Comparison of ENCODE assay signal across 8 cellular contexts in the genomic region with DNA sequence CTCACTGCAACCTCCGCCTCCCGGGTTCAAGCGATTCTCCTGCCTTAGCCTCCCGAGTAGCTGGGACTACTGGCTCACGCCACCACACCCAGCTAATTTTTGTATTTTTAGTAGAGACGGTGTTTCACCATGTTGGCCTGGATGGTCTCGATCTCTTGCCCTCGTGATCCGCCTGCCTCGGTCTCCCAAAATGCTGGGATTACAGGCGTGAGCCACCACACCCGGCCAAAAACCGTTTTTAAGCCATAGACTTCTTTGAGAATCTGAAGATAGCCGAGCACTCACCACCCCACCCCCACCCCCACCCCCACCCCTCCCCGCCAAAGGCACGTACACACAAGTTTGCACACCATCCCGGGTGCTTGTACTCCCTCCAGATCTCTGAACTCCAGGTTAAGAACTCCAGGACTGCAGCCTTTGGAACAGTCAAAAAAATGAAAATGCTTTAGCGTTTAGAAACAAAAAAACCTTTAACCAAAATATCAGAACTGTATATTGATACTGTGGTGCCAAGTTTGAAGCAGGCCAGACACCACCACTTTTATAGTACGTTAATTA. TPM values are rescaled to one million over a fixed set of nuclear protein-coding genes. Genes with fewer than 3 reads are reported as not detected.
DNase-seq lines count a peak whose midpoint lies in the region; ATAC-seq and TF ChIP-seq lines count a peak whose summit lies in the region.

No MANE protein-coding gene starts in this region.

- no peaks in the 10 kb centered on the region for H3K27me3 Mint-ChIP-seq in stimulated activated naive B cell treated with anti-CD40 and anti-IgM and Interleukin-4, amounts not matched to agents 10 μg/mL and 1 μg/mL and 100 μg/mL, for 72 hours

- H3K27ac Mint-ChIP-seq in stimulated activated naive B cell treated with anti-CD40 and anti-IgM and Interleukin-4, amounts not matched to agents 10 μg/mL and 1 μg/mL and 100 μg/mL, for 72 hours = peak overlapping the region; percentile 92

- peaks cover 58% of the 10 kb centered on the region for H4K20me1 ChIP-seq in hepatocyte (ENCODE audit: insufficient read depth, poor library complexity, severe bottlenecking)

- H3K27ac ChIP-seq in VCaP (peak overlapping the region; percentile 97), hepatocyte (peak overlapping the region; percentile 95)

- H3K4me2 ChIP-seq in hepatocyte = peak overlapping the region; percentile 95

- H3K4me3 Mint-ChIP-seq in stimulated activated naive B cell treated with anti-CD40 and anti-IgM and Interleukin-4, amounts not matched to agents 10 μg/mL and 1 μg/mL and 100 μg/mL, for 72 hours = peak overlapping the region; percentile 93 to 97

- H3K4me3 ChIP-seq in hepatocyte = peak overlapping the region; percentile 94

- peaks cover 11% of the 10 kb centered on the region for H3K4me1 ChIP-seq in hepatocyte (ENCODE audit: insufficient read depth)

- peaks cover 28 to 48% of the 10 kb centered on the region in 2 donors for H3K4me1 Mint-ChIP-seq in stimulated activated naive B cell treated with anti-CD40 and anti-IgM and Interleukin-4, amounts not matched to agents 10 μg/mL and 1 μg/mL and 100 μg/mL, for 72 hours

- no peaks in the 10 kb centered on the region for H3K27me3 ChIP-seq in hepatocyte

- no peaks in the 10 kb centered on the region for H3K9me3 ChIP-seq in hepatocyte (ENCODE audit: low read depth)

- no peaks in the 10 kb centered on the region for H3K9me2 ChIP-seq in hepatocyte (replicated peaks; ENCODE audit: insufficient read depth)

- no peaks in the 10 kb centered on the region for H3K36me3 ChIP-seq in hepatocyte (replicated peaks; ENCODE audit: insufficient read depth, low read depth)

- intact Hi-C loops in sciatic nerve (cut with DNase I) = no loop called here

- no peak for ATAC-seq in stimulated activated naive B cell treated with anti-CD40 and anti-IgM and Interleukin-4, amounts not matched to agents 10 μg/mL and 1 μg/mL and 100 μg/mL, for 72 hours (replicated peaks)
- ATAC-seq in GM19324 (IDR thresholded peaks at IDR 0.05; ENCODE audit: low FRiP score, unreplicated experiment) = no peak
- ATAC-seq in sciatic nerve = no peak
- ATAC-seq in HG03520 (IDR thresholded peaks at IDR 0.05; ENCODE audit: unreplicated experiment) = no peak

- H2AFZ ChIP-seq in hepatocyte = no peak overlapping the region

- no peak for TF ChIP-seq CTCF in VCaP (conservative IDR thresholded peaks at IDR 0.05)
- no peak for TF ChIP-seq CTCF in hepatocyte (IDR thresholded peaks at IDR 0.05; ENCODE audit: poor library complexity)

- H3K36me3 Mint-ChIP-seq in stimulated activated naive B cell treated with anti-CD40 and anti-IgM and Interleukin-4, amounts not matched to agents 10 μg/mL and 1 μg/mL and 100 μg/mL, for 72 hours = peaks cover 7 to 22% of the 10 kb centered on the region in 2 donors

- peak; percentile 2 for DNase-seq in DMS53 (lab: John Stamatoyannopoulos, UW)
- DNase-seq in DMS53 treated with DMSO at 0.1 percent for 48 hours (lab: John Stamatoyannopoulos, UW; ENCODE audit: unreplicated experiment) = no peak
- DNase-seq in hepatocyte (ENCODE audit: low spot score) = peak; percentile 19
- DNase-seq in stimulated activated naive B cell treated with anti-CD40 and anti-IgM and Interleukin-4, amounts not matched to agents 10 μg/mL and 1 μg/mL and 100 μg/mL, for 72 hours = no peak
- no peak for DNase-seq in sciatic nerve (ENCODE audit: low spot score)

- peaks cover 64% of the 10 kb centered on the region for H3K79me2 ChIP-seq in hepatocyte

- H3K9me3 Mint-ChIP-seq in stimulated activated naive B cell treated with anti-CD40 and anti-IgM and Interleukin-4, amounts not matched to agents 10 μg/mL and 1 μg/mL and 100 μg/mL, for 72 hours = no peaks in the 10 kb centered on the region

- 1% methylated on average over 14 of the region's 19 CpGs for WGBS in hepatocyte (ENCODE audit: low lambda C conversion rate, missing lambda C conversion rate)

RNA-seq across cellular contexts. Expression of a gene that starts 1.5 kb away (rescaled TPM):
- total RNA-seq in hepatocyte = 46.5 and 49.2 TPM in 2 replicates
- polyA plus RNA-seq in hepatocyte = 30.7 and 31.8 TPM in 2 replicates
- 61.4 TPM for total RNA-seq in sciatic nerve

RNA-seq across cellular contexts. Expression of a gene that starts 48.3 kb away (rescaled TPM):
- 1.3 and 3.1 TPM in 2 replicates for total RNA-seq in hepatocyte
- polyA plus RNA-seq in hepatocyte = 1.7 and 2.1 TPM in 2 replicates
- total RNA-seq in sciatic nerve = 2.1 TPM

RNA-seq across cellular contexts. Expression of a gene that starts 59.9 kb away (rescaled TPM):
- 14.5 and 15.7 TPM in 2 replicates for total RNA-seq in hepatocyte
- polyA plus RNA-seq in hepatocyte = 34.3 and 41.0 TPM in 2 replicates
- total RNA-seq in sciatic nerve = 26.3 TPM

Comparison
In these comparisons a context has a peak if more than half of its experiments do, and no peak if none do; other contexts are left out.
1. DNase-seq: peak in DMS53 (single experiment) and hepatocyte (single experiment); none in DMS53 treated with DMSO at 0.1 percent for 48 hours (single experiment), stimulated activated naive B cell treated with anti-CD40 and anti-IgM and Interleukin-4, amounts not matched to agents 10 μg/mL and 1 μg/mL and 100 μg/mL, for 72 hours (single experiment) and sciatic nerve (single experiment).